Comparison of ENCODE assay signal across 1 cellular context in the genomic region with DNA sequence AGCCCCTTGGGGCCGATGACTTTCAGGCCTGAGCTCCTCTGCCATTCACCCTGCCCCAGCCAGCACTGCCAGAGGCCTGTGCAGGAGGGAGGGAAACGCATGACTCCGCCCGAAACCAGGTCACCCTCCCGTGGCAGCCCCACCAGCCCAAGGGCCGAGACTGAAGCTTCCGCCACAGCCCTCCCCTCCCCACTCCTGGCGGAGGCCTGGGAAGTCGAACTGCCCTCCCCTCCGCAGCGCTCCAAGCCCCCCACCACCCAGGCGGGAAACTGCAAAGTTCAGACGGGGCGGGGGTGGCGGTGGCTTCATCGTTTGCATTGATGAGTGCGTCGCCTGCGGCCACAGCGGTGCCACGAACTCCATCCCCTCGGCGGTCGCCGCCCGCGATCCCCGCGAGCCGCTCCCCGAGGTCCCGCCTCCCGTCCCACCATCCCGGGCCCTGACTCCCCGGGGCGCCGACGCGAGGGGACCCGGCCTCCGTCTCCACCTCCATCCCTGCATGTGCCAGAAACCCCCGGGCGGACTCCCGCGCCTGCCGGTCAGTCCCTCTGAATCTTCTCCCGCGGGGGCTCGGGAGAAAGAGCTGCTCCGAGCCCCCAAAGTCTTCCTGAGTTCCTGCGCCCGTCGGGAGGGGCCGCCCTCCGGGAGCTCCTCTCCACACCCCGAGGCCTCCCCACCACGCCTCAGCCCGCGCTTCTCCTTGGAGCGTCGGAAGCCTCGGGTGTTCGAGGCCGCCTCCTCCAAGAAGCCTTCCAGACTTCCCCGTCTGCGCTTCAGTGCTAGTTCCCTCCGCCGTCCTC.
TF ChIP-seq lines count a peak whose summit lies in the region.

No MANE protein-coding gene starts in this region.

TF ChIP-seq in K562, 482 proteins besides CTCF, POLR2A, EP300 and RAD21 (continued from another document and continues in another):
- TF ChIP-seq, protein P1, sequence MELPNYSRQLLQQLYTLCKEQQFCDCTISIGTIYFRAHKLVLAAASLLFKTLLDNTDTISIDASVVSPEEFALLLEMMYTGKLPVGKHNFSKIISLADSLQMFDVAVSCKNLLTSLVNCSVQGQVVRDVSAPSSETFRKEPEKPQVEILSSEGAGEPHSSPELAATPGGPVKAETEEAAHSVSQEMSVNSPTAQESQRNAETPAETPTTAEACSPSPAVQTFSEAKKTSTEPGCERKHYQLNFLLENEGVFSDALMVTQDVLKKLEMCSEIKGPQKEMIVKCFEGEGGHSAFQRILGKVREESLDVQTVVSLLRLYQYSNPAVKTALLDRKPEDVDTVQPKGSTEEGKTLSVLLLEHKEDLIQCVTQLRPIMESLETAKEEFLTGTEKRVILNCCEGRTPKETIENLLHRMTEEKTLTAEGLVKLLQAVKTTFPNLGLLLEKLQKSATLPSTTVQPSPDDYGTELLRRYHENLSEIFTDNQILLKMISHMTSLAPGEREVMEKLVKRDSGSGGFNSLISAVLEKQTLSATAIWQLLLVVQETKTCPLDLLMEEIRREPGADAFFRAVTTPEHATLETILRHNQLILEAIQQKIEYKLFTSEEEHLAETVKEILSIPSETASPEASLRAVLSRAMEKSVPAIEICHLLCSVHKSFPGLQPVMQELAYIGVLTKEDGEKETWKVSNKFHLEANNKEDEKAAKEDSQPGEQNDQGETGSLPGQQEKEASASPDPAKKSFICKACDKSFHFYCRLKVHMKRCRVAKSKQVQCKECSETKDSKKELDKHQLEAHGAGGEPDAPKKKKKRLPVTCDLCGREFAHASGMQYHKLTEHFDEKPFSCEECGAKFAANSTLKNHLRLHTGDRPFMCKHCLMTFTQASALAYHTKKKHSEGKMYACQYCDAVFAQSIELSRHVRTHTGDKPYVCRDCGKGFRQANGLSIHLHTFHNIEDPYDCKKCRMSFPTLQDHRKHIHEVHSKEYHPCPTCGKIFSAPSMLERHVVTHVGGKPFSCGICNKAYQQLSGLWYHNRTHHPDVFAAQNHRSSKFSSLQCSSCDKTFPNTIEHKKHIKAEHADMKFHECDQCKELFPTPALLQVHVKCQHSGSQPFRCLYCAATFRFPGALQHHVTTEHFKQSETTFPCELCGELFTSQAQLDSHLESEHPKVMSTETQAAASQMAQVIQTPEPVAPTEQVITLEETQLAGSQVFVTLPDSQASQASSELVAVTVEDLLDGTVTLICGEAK (IDR thresholded peaks at IDR 0.05) = no peak
- TF ChIP-seq, protein P1 (CRISPR knock-in tag; IDR thresholded peaks at IDR 0.05) = no peak
- TF ChIP-seq RFX7 (CRISPR knock-in tag; IDR thresholded peaks at IDR 0.05) (no peak), PHF21A (IDR thresholded peaks at IDR 0.05; ENCODE audit: borderline replicate concordance, low read depth) (no peak), MYC (IDR thresholded peaks at IDR 0.05; ENCODE audit: low read depth, low read length) (no peak), MYC (CRISPR knock-in tag; IDR thresholded peaks at IDR 0.05; ENCODE audit: borderline replicate concordance, low read depth) (no peak), SAFB2 (IDR thresholded peaks at IDR 0.05; ENCODE audit: borderline replicate concordance, low read depth, low read length, severe bottlenecking) (no peak), ZBTB7A (IDR thresholded peaks at IDR 0.05; ENCODE audit: borderline replicate concordance, control insufficient read depth, low read depth, low read length) (peak; percentile 41; the same call in 1 of the 2 replicates), ZC3H4 (CRISPR knock-in tag; IDR thresholded peaks at IDR 0.05; ENCODE audit: borderline replicate concordance) (no peak), YBX1 (IDR thresholded peaks at IDR 0.05) (no peak), SREBF2 (CRISPR knock-in tag; IDR thresholded peaks at IDR 0.05) (no peak), NFATC3 (IDR thresholded peaks at IDR 0.05) (no peak), MCM5 (IDR thresholded peaks at IDR 0.05; ENCODE audit: low read depth) (no peak), KDM1A (IDR thresholded peaks at IDR 0.05) (peak in 1 of 2 experiments; percentile 86), ZNF282 (CRISPR knock-in tag; IDR thresholded peaks at IDR 0.05) (no peak), RBM25 (IDR thresholded peaks at IDR 0.05; ENCODE audit: low read depth, low read length, severe bottlenecking) (peak; percentile 71), HDGF (IDR thresholded peaks at IDR 0.05) (0 out of 2 replicates have a peak, but pooled peaks have one; percentile 30), HDAC1 (IDR thresholded peaks at IDR 0.05) (no peak; a peak in 1 of 4 replicates), SRF (CRISPR knock-in tag; IDR thresholded peaks at IDR 0.05) (no peak)
- TF ChIP-seq, protein P2, sequence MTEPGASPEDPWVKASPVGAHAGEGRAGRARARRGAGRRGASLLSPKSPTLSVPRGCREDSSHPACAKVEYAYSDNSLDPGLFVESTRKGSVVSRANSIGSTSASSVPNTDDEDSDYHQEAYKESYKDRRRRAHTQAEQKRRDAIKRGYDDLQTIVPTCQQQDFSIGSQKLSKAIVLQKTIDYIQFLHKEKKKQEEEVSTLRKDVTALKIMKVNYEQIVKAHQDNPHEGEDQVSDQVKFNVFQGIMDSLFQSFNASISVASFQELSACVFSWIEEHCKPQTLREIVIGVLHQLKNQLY (CRISPR knock-in tag; conservative IDR thresholded peaks at IDR 0.05) = no peak
- TF ChIP-seq, protein P3, sequence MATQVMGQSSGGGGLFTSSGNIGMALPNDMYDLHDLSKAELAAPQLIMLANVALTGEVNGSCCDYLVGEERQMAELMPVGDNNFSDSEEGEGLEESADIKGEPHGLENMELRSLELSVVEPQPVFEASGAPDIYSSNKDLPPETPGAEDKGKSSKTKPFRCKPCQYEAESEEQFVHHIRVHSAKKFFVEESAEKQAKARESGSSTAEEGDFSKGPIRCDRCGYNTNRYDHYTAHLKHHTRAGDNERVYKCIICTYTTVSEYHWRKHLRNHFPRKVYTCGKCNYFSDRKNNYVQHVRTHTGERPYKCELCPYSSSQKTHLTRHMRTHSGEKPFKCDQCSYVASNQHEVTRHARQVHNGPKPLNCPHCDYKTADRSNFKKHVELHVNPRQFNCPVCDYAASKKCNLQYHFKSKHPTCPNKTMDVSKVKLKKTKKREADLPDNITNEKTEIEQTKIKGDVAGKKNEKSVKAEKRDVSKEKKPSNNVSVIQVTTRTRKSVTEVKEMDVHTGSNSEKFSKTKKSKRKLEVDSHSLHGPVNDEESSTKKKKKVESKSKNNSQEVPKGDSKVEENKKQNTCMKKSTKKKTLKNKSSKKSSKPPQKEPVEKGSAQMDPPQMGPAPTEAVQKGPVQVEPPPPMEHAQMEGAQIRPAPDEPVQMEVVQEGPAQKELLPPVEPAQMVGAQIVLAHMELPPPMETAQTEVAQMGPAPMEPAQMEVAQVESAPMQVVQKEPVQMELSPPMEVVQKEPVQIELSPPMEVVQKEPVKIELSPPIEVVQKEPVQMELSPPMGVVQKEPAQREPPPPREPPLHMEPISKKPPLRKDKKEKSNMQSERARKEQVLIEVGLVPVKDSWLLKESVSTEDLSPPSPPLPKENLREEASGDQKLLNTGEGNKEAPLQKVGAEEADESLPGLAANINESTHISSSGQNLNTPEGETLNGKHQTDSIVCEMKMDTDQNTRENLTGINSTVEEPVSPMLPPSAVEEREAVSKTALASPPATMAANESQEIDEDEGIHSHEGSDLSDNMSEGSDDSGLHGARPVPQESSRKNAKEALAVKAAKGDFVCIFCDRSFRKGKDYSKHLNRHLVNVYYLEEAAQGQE (CRISPR knock-in tag; IDR thresholded peaks at IDR 0.05; ENCODE audit: low read depth) = no peak
- TF ChIP-seq, protein P4, sequence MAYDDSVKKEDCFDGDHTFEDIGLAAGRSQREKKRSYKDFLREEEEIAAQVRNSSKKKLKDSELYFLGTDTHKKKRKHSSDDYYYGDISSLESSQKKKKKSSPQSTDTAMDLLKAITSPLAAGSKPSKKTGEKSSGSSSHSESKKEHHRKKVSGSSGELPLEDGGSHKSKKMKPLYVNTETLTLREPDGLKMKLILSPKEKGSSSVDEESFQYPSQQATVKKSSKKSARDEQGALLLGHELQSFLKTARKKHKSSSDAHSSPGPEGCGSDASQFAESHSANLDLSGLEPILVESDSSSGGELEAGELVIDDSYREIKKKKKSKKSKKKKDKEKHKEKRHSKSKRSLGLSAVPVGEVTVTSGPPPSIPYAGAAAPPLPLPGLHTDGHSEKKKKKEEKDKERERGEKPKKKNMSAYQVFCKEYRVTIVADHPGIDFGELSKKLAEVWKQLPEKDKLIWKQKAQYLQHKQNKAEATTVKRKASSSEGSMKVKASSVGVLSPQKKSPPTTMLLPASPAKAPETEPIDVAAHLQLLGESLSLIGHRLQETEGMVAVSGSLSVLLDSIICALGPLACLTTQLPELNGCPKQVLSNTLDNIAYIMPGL (CRISPR knock-in tag; IDR thresholded peaks at IDR 0.05) = no peak
- TF ChIP-seq, protein P5, sequence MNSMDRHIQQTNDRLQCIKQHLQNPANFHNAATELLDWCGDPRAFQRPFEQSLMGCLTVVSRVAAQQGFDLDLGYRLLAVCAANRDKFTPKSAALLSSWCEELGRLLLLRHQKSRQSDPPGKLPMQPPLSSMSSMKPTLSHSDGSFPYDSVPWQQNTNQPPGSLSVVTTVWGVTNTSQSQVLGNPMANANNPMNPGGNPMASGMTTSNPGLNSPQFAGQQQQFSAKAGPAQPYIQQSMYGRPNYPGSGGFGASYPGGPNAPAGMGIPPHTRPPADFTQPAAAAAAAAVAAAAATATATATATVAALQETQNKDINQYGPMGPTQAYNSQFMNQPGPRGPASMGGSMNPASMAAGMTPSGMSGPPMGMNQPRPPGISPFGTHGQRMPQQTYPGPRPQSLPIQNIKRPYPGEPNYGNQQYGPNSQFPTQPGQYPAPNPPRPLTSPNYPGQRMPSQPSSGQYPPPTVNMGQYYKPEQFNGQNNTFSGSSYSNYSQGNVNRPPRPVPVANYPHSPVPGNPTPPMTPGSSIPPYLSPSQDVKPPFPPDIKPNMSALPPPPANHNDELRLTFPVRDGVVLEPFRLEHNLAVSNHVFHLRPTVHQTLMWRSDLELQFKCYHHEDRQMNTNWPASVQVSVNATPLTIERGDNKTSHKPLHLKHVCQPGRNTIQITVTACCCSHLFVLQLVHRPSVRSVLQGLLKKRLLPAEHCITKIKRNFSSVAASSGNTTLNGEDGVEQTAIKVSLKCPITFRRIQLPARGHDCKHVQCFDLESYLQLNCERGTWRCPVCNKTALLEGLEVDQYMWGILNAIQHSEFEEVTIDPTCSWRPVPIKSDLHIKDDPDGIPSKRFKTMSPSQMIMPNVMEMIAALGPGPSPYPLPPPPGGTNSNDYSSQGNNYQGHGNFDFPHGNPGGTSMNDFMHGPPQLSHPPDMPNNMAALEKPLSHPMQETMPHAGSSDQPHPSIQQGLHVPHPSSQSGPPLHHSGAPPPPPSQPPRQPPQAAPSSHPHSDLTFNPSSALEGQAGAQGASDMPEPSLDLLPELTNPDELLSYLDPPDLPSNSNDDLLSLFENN (IDR thresholded peaks at IDR 0.05; ENCODE audit: low read depth in 2 of 2, low read length in 2 of 2) = no peak
- TF ChIP-seq, protein P6, sequence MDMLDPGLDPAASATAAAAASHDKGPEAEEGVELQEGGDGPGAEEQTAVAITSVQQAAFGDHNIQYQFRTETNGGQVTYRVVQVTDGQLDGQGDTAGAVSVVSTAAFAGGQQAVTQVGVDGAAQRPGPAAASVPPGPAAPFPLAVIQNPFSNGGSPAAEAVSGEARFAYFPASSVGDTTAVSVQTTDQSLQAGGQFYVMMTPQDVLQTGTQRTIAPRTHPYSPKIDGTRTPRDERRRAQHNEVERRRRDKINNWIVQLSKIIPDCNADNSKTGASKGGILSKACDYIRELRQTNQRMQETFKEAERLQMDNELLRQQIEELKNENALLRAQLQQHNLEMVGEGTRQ (CRISPR knock-in tag; IDR thresholded peaks at IDR 0.05) = no peak
- TF ChIP-seq, protein P7, sequence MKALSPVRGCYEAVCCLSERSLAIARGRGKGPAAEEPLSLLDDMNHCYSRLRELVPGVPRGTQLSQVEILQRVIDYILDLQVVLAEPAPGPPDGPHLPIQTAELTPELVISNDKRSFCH (CRISPR knock-in tag; IDR thresholded peaks at IDR 0.05) = no peak
- TF ChIP-seq, protein P7 (tag; IDR thresholded peaks at IDR 0.05) = no peak
- TF ChIP-seq, protein P8, sequence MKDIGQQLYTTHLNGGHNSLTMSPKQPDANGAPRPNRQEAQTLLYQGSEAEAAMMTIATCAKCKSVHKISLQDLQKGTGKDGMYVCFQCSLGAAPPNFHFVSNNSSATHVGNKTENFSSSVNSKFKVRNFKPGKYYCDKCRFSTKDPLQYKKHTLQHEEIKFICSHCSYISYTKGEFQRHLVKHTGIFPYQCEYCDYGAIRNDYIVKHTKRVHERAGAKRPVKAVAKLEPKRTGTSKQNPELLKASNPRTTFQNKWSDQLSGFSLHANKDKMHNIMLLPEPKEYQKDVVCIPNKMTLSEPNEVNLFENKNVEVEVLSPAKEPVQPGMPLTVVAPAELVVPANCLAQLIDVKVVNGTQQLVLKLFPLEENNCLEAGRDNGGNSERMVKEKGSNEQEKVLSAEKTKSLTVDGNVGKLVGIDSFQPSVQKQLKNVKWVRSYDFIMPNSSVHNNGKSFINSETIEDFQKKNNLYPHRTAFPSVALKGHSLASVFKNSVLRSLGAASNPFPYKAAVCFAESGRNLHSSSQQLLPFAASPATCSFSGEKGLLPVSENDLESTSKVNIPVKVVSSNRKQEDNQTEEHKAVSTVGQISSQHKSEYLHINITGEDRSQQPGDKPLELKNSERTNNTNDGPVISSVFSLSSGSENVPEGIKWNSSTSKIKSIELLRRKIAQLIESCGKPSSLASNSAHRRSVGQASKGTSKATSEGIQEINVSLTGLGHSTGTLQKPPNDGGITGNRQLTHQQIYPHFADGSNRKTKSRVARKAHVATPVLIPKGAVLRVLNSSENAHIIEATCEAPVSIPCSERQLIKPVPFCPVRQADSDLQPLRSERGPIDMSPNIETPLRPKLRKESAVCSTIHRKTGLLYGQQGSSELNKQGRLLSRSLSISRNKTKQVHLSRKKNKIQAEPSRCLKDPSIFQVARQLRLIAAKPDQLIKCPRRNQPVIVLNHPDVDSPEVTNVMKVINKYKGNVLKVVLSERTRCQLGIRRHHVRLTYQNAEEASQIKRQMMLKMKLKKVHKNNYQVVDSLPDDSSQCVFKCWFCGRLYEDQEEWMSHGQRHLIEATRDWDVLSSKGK (CRISPR knock-in tag; IDR thresholded peaks at IDR 0.05) = no peak
